In genomic region chrX:110671068-110671803, GRCh38 we compare ENCODE assay signal across 11 cellular contexts.
DNase-seq lines count a peak whose midpoint lies in the region; ATAC-seq and TF ChIP-seq lines count a peak whose summit lies in the region.
"Had no signal": no experiment of that assay in that cellular context is flagged by ENCODE, and none has a peak within 500 bp of the region (broad histone marks: within the 10 kb centered on the region; RNA-seq: fewer than 3 reads in every experiment).

No MANE protein-coding gene starts in this region.

- peaks cover 0 to 10% of the 10 kb centered on the region in 2 donors for H3K27me3 Mint-ChIP-seq in natural killer cell (ENCODE audit: low read depth in 2 of 2)

- H3K4me3 Mint-ChIP-seq in natural killer cell: no peak overlapping the region
- H3K4me3 Mint-ChIP-seq: activated T-cell treated with anti-CD3 and anti-CD28 coated beads, Interleukin-2, amount 50 U/mL, for 4 hours; stimulated activated effector memory CD8-positive, alpha-beta T cell treated with anti-CD3 and anti-CD28 coated beads, Interleukin-12 subunit alpha, Interleukin-12 subunit beta, amount 100 ng/mL, for 72 hours had no signal

- H3K4me3 ChIP-seq in NB4 (ENCODE audit: low read depth, low read length): no peak overlapping the region

- peak; percentile 5 for DNase-seq in DMS53 treated with DMSO at 0.1 percent for 48 hours (lab: John Stamatoyannopoulos, UW; ENCODE audit: unreplicated experiment)
- DNase-seq in NB4 (ENCODE audit: low read depth): peak; percentile 17
- DNase-seq in foreskin keratinocyte: no peak
- DNase-seq in natural killer cell: no peak
- DNase-seq in NCI-H2171 treated with DMSO at 0.1 percent for 48 hours (lab: John Stamatoyannopoulos, UW): no peak
- DNase-seq in HuH-7 (ENCODE audit: low spot score): no peak
- DNase-seq: activated T-cell treated with anti-CD3 and anti-CD28 coated beads, Interleukin-2, amount 50 U/mL, for 4 hours; NCI-H1417 had no signal

- H3K36me3 Mint-ChIP-seq in natural killer cell: no peaks in the 10 kb centered on the region
- H3K36me3 Mint-ChIP-seq: stimulated activated effector memory CD8-positive, alpha-beta T cell treated with anti-CD3 and anti-CD28 coated beads, Interleukin-12 subunit alpha, Interleukin-12 subunit beta, amount 100 ng/mL, for 72 hours had no signal

- no peak for TF ChIP-seq POLR2A in NB4 (IDR thresholded peaks at IDR 0.05; ENCODE audit: extremely low read depth, insufficient read length)

- peaks cover 0 to 3% of the 10 kb centered on the region in 2 donors for H3K9me3 Mint-ChIP-seq in natural killer cell
- H3K9me3 Mint-ChIP-seq: activated T-cell treated with anti-CD3 and anti-CD28 coated beads, Interleukin-2, amount 50 U/mL, for 4 hours; stimulated activated effector memory CD8-positive, alpha-beta T cell treated with anti-CD3 and anti-CD28 coated beads, Interleukin-12 subunit alpha, Interleukin-12 subunit beta, amount 100 ng/mL, for 72 hours had no signal

- no peaks in the 10 kb centered on the region for H3K4me1 ChIP-seq in foreskin keratinocyte

- no peak overlapping the region for H3K27ac Mint-ChIP-seq in natural killer cell
- H3K27ac Mint-ChIP-seq: stimulated activated effector memory CD8-positive, alpha-beta T cell treated with anti-CD3 and anti-CD28 coated beads, Interleukin-12 subunit alpha, Interleukin-12 subunit beta, amount 100 ng/mL, for 72 hours had no signal

- H3K4me1 Mint-ChIP-seq in natural killer cell: no peaks in the 10 kb centered on the region
- H3K4me1 Mint-ChIP-seq: stimulated activated effector memory CD8-positive, alpha-beta T cell treated with anti-CD3 and anti-CD28 coated beads, Interleukin-12 subunit alpha, Interleukin-12 subunit beta, amount 100 ng/mL, for 72 hours had no signal

- no peak overlapping the region for H3K27ac ChIP-seq in foreskin keratinocyte

- TF ChIP-seq CTCF in NB4 (IDR thresholded peaks at IDR 0.05; ENCODE audit: low read depth, low read length) (no peak), foreskin keratinocyte (conservative IDR thresholded peaks at IDR 0.05) (no peak), natural killer cell (IDR thresholded peaks at IDR 0.05) (no peak)

- H3K27me3 ChIP-seq in foreskin keratinocyte: no peaks in the 10 kb centered on the region

- intact Hi-C loops in natural killer cell (cut with micrococcal nuclease): no loop called here

- ATAC-seq in GM19467 (IDR thresholded peaks at IDR 0.05; ENCODE audit: unreplicated experiment) (peak; percentile 95), HG03039 (IDR thresholded peaks at IDR 0.05; ENCODE audit: unreplicated experiment) (peak; percentile 83), foreskin keratinocyte (no peak), natural killer cell (no peak)
- ATAC-seq: activated T-cell treated with anti-CD3 and anti-CD28 coated beads, Interleukin-2, amount 50 U/mL, for 4 hours; stimulated activated effector memory CD8-positive, alpha-beta T cell treated with anti-CD3 and anti-CD28 coated beads, Interleukin-12 subunit alpha, Interleukin-12 subunit beta, amount 100 ng/mL, for 72 hours had no signal

Comparison
In these comparisons a context has a peak if more than half of its experiments do, and no peak if none do; other contexts are left out.
1. DNase-seq: peak in DMS53 treated with DMSO at 0.1 percent for 48 hours (single experiment) and NB4 (single experiment); none in foreskin keratinocyte (0 of 2), natural killer cell (single experiment), NCI-H2171 treated with DMSO at 0.1 percent for 48 hours (single experiment) and HuH-7 (single experiment).
2. ATAC-seq: peak in GM19467 (single experiment) and HG03039 (single experiment); none in foreskin keratinocyte (single experiment) and natural killer cell (0 of 3).